21 cellular contexts compared by ENCODE assay signal in genomic region chr6:135505222-135505621, GRCh38.
"Had no signal": no experiment of that assay in that cellular context is flagged by ENCODE, and none has a peak within 500 bp of the region (broad histone marks: within the 10 kb centered on the region; RNA-seq: fewer than 3 reads in every experiment).

No MANE protein-coding gene starts in this region.

- H3K4me3 ChIP-seq: ascending aorta, breast epithelium, gastroesophageal sphincter, heart right ventricle, psoas muscle, suprapubic skin, vagina had no signal

- DNase-seq: activated CD4-positive, alpha-beta T cell treated with anti-CD3 and anti-CD28 coated beads for 1 hour; activated CD8-positive, alpha-beta memory T cell treated with anti-CD3 and anti-CD28 coated beads for 24 hours; activated CD8-positive, alpha-beta memory T cell treated with anti-CD3 and anti-CD28 coated beads, Interleukin-2, amount 50 U/mL, for 48 hours; activated effector memory CD4-positive, alpha-beta T cell treated with anti-CD3 and anti-CD28 coated beads, Interleukin-2, amount 50 U/mL, for 16 hours; activated T-cell treated with anti-CD3 and anti-CD28 coated beads, Interleukin-2, amount 50 U/mL, for 72 hours; cortex of kidney; heart right ventricle; midbrain; psoas muscle; right cardiac atrium; stimulated activated CD4-positive, alpha-beta T cell treated with anti-CD3 and anti-CD28 coated beads, Interleukin-2, amount 100 ng/mL, for 24 hours; stimulated activated naive CD4-positive, alpha-beta T cell treated with Interleukin-2 at 50 U/mL for 16 hours; trophoblast cell; WERI-Rb-1 had no signal

- H3K4me3 Mint-ChIP-seq: activated naive CD4-positive, alpha-beta T cell treated with anti-CD3 and anti-CD28 coated beads, Interleukin-2, amount 50 U/mL, for 24 hours; activated T-cell treated with anti-CD3 and anti-CD28 coated beads, Interleukin-2, amount 50 U/mL, for 72 hours; neural crest cell had no signal

- ATAC-seq: activated T-cell treated with anti-CD3 and anti-CD28 coated beads, Interleukin-2, amount 50 U/mL, for 72 hours; gastroesophageal sphincter; heart right ventricle; psoas muscle; right cardiac atrium had no signal

- H3K36me3 ChIP-seq: ascending aorta, breast epithelium, gastroesophageal sphincter, heart right ventricle, suprapubic skin, vagina, WERI-Rb-1 had no signal

- H3K27me3 ChIP-seq: ascending aorta, breast epithelium, gastroesophageal sphincter, heart right ventricle, suprapubic skin, vagina had no signal

- H3K27me3 Mint-ChIP-seq: activated naive CD4-positive, alpha-beta T cell treated with anti-CD3 and anti-CD28 coated beads, Interleukin-2, amount 50 U/mL, for 24 hours had no signal

- H3K9me3 Mint-ChIP-seq: activated naive CD4-positive, alpha-beta T cell treated with anti-CD3 and anti-CD28 coated beads, Interleukin-2, amount 50 U/mL, for 24 hours; activated T-cell treated with anti-CD3 and anti-CD28 coated beads, Interleukin-2, amount 50 U/mL, for 72 hours; neural crest cell had no signal

- H3K4me1 ChIP-seq: ascending aorta, breast epithelium, gastroesophageal sphincter, psoas muscle, suprapubic skin, vagina had no signal

- H3K27ac Mint-ChIP-seq: activated naive CD4-positive, alpha-beta T cell treated with anti-CD3 and anti-CD28 coated beads, Interleukin-2, amount 50 U/mL, for 24 hours; activated T-cell treated with anti-CD3 and anti-CD28 coated beads, Interleukin-2, amount 50 U/mL, for 72 hours had no signal

- H3K4me1 Mint-ChIP-seq: activated naive CD4-positive, alpha-beta T cell treated with anti-CD3 and anti-CD28 coated beads, Interleukin-2, amount 50 U/mL, for 24 hours; neural crest cell had no signal

- H3K27ac ChIP-seq: ascending aorta, breast epithelium, gastroesophageal sphincter, heart right ventricle, psoas muscle, suprapubic skin, vagina, WERI-Rb-1 had no signal

- H3K36me3 Mint-ChIP-seq: activated naive CD4-positive, alpha-beta T cell treated with anti-CD3 and anti-CD28 coated beads, Interleukin-2, amount 50 U/mL, for 24 hours had no signal

- H3K9me3 ChIP-seq: ascending aorta, breast epithelium, gastroesophageal sphincter, heart right ventricle, psoas muscle, suprapubic skin, vagina had no signal
